ENCODE assay signal across 2 cellular contexts in the genomic region with DNA sequence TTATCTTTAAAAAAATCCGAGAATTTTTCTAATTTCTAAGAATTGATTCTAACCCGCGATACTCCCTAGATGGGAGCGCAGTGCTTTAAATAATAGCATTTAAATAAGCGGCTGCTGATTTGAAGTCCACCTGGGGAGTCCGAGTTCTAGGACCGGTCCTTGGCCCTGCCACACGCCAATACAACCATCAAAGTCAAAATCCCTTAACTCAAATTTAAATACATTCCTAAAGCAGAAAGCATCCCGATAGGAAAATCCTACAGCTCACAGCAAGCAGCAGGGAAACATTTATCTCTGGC.
A peak's percentile ranks its signal among the peaks of the same experiment; 100 is the strongest.
TF ChIP-seq lines count a peak whose summit lies in the region.

No MANE protein-coding gene starts in this region.

TF ChIP-seq in GM12878, 131 proteins besides CTCF, POLR2A, EP300 and RAD21 (continues in another document):
- no peak for TF ChIP-seq STAT3 (IDR thresholded peaks at IDR 0.05; ENCODE audit: low read depth, low read length)
- TF ChIP-seq, protein P1, sequence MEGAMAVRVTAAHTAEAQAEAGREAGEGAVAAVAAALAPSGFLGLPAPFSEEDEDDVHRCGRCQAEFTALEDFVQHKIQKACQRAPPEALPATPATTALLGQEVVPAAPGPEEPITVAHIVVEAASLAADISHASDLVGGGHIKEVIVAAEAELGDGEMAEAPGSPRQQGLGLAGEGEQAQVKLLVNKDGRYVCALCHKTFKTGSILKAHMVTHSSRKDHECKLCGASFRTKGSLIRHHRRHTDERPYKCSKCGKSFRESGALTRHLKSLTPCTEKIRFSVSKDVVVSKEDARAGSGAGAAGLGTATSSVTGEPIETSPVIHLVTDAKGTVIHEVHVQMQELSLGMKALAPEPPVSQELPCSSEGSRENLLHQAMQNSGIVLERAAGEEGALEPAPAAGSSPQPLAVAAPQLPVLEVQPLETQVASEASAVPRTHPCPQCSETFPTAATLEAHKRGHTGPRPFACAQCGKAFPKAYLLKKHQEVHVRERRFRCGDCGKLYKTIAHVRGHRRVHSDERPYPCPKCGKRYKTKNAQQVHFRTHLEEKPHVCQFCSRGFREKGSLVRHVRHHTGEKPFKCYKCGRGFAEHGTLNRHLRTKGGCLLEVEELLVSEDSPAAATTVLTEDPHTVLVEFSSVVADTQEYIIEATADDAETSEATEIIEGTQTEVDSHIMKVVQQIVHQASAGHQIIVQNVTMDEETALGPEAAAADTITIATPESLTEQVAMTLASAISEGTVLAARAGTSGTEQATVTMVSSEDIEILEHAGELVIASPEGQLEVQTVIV (IDR thresholded peaks at IDR 0.05; ENCODE audit: borderline replicate concordance, partially characterized antibody): no peak
- TF ChIP-seq TBL1XR1 (IDR thresholded peaks at IDR 0.05; ENCODE audit: low read depth, low read length): no peak
- TF ChIP-seq, protein P2, sequence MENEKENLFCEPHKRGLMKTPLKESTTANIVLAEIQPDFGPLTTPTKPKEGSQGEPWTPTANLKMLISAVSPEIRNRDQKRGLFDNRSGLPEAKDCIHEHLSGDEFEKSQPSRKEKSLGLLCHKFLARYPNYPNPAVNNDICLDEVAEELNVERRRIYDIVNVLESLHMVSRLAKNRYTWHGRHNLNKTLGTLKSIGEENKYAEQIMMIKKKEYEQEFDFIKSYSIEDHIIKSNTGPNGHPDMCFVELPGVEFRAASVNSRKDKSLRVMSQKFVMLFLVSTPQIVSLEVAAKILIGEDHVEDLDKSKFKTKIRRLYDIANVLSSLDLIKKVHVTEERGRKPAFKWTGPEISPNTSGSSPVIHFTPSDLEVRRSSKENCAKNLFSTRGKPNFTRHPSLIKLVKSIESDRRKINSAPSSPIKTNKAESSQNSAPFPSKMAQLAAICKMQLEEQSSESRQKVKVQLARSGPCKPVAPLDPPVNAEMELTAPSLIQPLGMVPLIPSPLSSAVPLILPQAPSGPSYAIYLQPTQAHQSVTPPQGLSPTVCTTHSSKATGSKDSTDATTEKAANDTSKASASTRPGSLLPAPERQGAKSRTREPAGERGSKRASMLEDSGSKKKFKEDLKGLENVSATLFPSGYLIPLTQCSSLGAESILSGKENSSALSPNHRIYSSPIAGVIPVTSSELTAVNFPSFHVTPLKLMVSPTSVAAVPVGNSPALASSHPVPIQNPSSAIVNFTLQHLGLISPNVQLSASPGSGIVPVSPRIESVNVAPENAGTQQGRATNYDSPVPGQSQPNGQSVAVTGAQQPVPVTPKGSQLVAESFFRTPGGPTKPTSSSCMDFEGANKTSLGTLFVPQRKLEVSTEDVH (IDR thresholded peaks at IDR 0.05; ENCODE audit: low read depth, partially characterized antibody): no peak
- no peak for TF ChIP-seq MYC (IDR thresholded peaks at IDR 0.05; ENCODE audit: insufficient read depth, insufficient read length, insufficient replicate concordance, low read length, severe bottlenecking)
- TF ChIP-seq CREM (IDR thresholded peaks at IDR 0.05; ENCODE audit: low read depth): no peak
- TF ChIP-seq FOS (IDR thresholded peaks at IDR 0.05; ENCODE audit: borderline replicate concordance, extremely low read depth, insufficient read length): no peak
- TF ChIP-seq HDAC6 (IDR thresholded peaks at IDR 0.05; ENCODE audit: unreplicated experiment): no peak
- no peak for TF ChIP-seq NR2C1 (IDR thresholded peaks at IDR 0.05)
- no peak for TF ChIP-seq TCF12 (IDR thresholded peaks at IDR 0.05; ENCODE audit: low read depth, low read length)
- no peak for TF ChIP-seq NFYA (IDR thresholded peaks at IDR 0.05; ENCODE audit: borderline replicate concordance, low read depth, low read length)
- TF ChIP-seq, protein P3, sequence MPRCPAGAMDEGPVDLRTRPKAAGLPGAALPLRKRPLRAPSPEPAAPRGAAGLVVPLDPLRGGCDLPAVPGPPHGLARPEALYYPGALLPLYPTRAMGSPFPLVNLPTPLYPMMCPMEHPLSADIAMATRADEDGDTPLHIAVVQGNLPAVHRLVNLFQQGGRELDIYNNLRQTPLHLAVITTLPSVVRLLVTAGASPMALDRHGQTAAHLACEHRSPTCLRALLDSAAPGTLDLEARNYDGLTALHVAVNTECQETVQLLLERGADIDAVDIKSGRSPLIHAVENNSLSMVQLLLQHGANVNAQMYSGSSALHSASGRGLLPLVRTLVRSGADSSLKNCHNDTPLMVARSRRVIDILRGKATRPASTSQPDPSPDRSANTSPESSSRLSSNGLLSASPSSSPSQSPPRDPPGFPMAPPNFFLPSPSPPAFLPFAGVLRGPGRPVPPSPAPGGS (IDR thresholded peaks at IDR 0.05; ENCODE audit: borderline replicate concordance, insufficient read depth, low read depth, low read length, poor library complexity, severe bottlenecking): no peak
- peak in 1 of 2 experiments; percentile 77; a peak in 2 of 4 replicates for TF ChIP-seq IKZF2 (IDR thresholded peaks at IDR 0.05)
- TF ChIP-seq IKZF1 (conservative IDR thresholded peaks at IDR 0.05): no peak
- no peak for TF ChIP-seq BHLHE40 (IDR thresholded peaks at IDR 0.05; ENCODE audit: borderline replicate concordance in 1 of 2, low read depth in 2 of 2, low read length in 1 of 2)
- no peak for TF ChIP-seq RELA (IDR thresholded peaks at IDR 0.05; ENCODE audit: borderline replicate concordance, partially characterized antibody)
- TF ChIP-seq BCL11A (IDR thresholded peaks at IDR 0.05; ENCODE audit: low read depth, low read length): no peak
- no peak for TF ChIP-seq ZNF274 (IDR thresholded peaks at IDR 0.05; ENCODE audit: insufficient read depth, insufficient read length)
- TF ChIP-seq ZBED1 (IDR thresholded peaks at IDR 0.05; ENCODE audit: borderline replicate concordance): peak; percentile 11; the same call in 1 of the 2 replicates
- no peak for TF ChIP-seq PAX5 (IDR thresholded peaks at IDR 0.05; ENCODE audit: borderline replicate concordance, low read depth, low read length)
- TF ChIP-seq, protein P4, sequence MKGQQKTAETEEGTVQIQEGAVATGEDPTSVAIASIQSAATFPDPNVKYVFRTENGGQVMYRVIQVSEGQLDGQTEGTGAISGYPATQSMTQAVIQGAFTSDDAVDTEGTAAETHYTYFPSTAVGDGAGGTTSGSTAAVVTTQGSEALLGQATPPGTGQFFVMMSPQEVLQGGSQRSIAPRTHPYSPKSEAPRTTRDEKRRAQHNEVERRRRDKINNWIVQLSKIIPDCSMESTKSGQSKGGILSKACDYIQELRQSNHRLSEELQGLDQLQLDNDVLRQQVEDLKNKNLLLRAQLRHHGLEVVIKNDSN (IDR thresholded peaks at IDR 0.05; ENCODE audit: borderline replicate concordance, extremely low read length, insufficient read depth, low read depth, low read length): no peak
- TF ChIP-seq, protein P5, sequence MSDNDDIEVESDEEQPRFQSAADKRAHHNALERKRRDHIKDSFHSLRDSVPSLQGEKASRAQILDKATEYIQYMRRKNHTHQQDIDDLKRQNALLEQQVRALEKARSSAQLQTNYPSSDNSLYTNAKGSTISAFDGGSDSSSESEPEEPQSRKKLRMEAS (IDR thresholded peaks at IDR 0.05; ENCODE audit: low read depth, low read length): no peak
- no peak for TF ChIP-seq POLR2AphosphoS2 (IDR thresholded peaks at IDR 0.05; ENCODE audit: low read depth, low read length)
- no peak for TF ChIP-seq GATAD2B (conservative IDR thresholded peaks at IDR 0.05; ENCODE audit: low read depth)
- no peak for TF ChIP-seq WRNIP1 (IDR thresholded peaks at IDR 0.05; ENCODE audit: borderline replicate concordance, low read depth, low read length)
- TF ChIP-seq BMI1 (IDR thresholded peaks at IDR 0.05; ENCODE audit: borderline replicate concordance): peak; percentile 65; the same call in 1 of the 2 replicates

TF ChIP-seq in GM12891, 5 proteins besides CTCF, POLR2A, EP300 and RAD21:
- TF ChIP-seq SPI1 (IDR thresholded peaks at IDR 0.05; ENCODE audit: low read depth, low read length): no peak
- TF ChIP-seq POLR2AphosphoS5 (IDR thresholded peaks at IDR 0.05; ENCODE audit: low read depth, low read length): no peak
- no peak for TF ChIP-seq PAX5 (IDR thresholded peaks at IDR 0.05; ENCODE audit: insufficient read depth, low read length, severe bottlenecking)
- no peak for TF ChIP-seq TAF1 (IDR thresholded peaks at IDR 0.05; ENCODE audit: low read depth, low read length)
- TF ChIP-seq POU2F2 (IDR thresholded peaks at IDR 0.05; ENCODE audit: low read depth, low read length): no peak
